Comparison of ENCODE assay signal across 33 cellular contexts in the genomic region with DNA sequence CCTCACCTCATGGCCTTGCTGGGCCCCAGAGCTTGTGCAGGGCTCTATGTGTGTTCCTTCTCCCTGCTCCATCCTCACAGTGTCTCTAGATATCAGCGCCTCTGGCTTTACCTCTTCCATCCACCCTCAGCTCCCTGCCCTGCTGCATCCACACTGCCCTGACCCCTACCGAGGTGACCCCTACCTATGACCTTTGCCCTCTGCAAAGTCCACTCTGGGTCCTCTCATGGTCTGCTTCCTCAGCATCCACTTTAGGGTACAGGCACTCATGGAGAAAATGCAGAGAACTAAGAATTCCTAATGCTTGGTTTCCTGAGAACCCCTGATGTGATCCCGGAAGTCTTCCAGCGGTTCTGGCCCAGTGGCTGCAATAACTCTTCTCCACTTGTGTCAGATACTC.
"Had no signal": no experiment of that assay in that cellular context is flagged by ENCODE, and none has a peak within 500 bp of the region (broad histone marks: within the 10 kb centered on the region; RNA-seq: fewer than 3 reads in every experiment).

No MANE protein-coding gene starts in this region.

- H3K27ac Mint-ChIP-seq: activated CD4-positive, alpha-beta memory T cell treated with anti-CD3 and anti-CD28 coated beads for 36 hours; activated CD4-positive, alpha-beta T cell treated with anti-CD3 and anti-CD28 coated beads for 36 hours; activated CD4-positive, alpha-beta T cell treated with anti-CD3 and anti-CD28 coated beads, Interleukin-2, amount 10 ng/mL, durations not matched to agents 7 days and 5 days; activated CD8-positive, alpha-beta memory T cell treated with anti-CD3 and anti-CD28 coated beads, Interleukin-2, amount 10 ng/mL, durations not matched to agents 7 days and 5 days; activated naive CD4-positive, alpha-beta T cell treated with anti-CD3 and anti-CD28 coated beads, Interleukin-2, amount 10 ng/mL, durations not matched to agents 7 days and 5 days; activated naive CD8-positive, alpha-beta T cell; activated naive CD8-positive, alpha-beta T cell treated with anti-CD3 and anti-CD28 coated beads, Interleukin-2, amount 50 U/mL, for 24 hours; T-helper 1 cell treated with Interleukin-12 subunit alpha and Interleukin-12 subunit beta and Interleukin-4 antibody, amounts not matched to agents 30 μg/mL and 1 μg/mL, for 36 hours; T-helper 2 cell treated with Interferon-gamma antibody and Interleukin-4, amounts not matched to agents 5 μg/mL and 100 μg/mL, for 36 hours; WTC11 had no signal

- H3K9me2 ChIP-seq: SK-N-SH had no signal

- DNase-seq: activated CD4-positive, alpha-beta memory T cell treated with anti-CD3 and anti-CD28 coated beads for 36 hours; activated CD4-positive, alpha-beta T cell treated with anti-CD3 and anti-CD28 coated beads for 36 hours; activated CD4-positive, alpha-beta T cell treated with anti-CD3 and anti-CD28 coated beads, Interleukin-2, amount 10 ng/mL, durations not matched to agents 7 days and 5 days; activated CD8-positive, alpha-beta memory T cell treated with anti-CD3 and anti-CD28 coated beads for 24 hours; activated CD8-positive, alpha-beta memory T cell treated with anti-CD3 and anti-CD28 coated beads, Interleukin-2, amount 10 ng/mL, durations not matched to agents 7 days and 5 days; activated CD8-positive, alpha-beta memory T cell treated with anti-CD3 and anti-CD28 coated beads, Interleukin-2, amount 50 U/mL, for 48 hours; activated effector memory CD4-positive, alpha-beta T cell treated with Interleukin-2 at 50 U/mL for 16 hours; activated naive CD4-positive, alpha-beta T cell treated with anti-CD3 and anti-CD28 coated beads, Interleukin-2, amount 10 ng/mL, durations not matched to agents 7 days and 5 days; activated naive CD8-positive, alpha-beta T cell treated with anti-CD3 and anti-CD28 coated beads, Interleukin-2, amount 50 U/mL, for 24 hours; activated T-cell treated with anti-CD3 and anti-CD28 coated beads, Interleukin-2, amount 50 U/mL, for 48 hours; anterior cingulate cortex; brain microvascular endothelial cell; Karpas-422; KBM-7; NCI-H1105; NCI-H1436; NCI-H1694; NCI-H1930; NCI-H2081 treated with DMSO at 0.1 percent for 48 hours; NCI-H345; NCI-H524 treated with DMSO at 0.1 percent for 48 hours; PC-3; Peyer's patch; RPMI8226; SHP77 treated with DMSO at 0.1 percent for 48 hours; SK-N-SH had no signal

- H3K4me1 Mint-ChIP-seq: activated CD4-positive, alpha-beta T cell treated with anti-CD3 and anti-CD28 coated beads for 36 hours; activated naive CD8-positive, alpha-beta T cell treated with anti-CD3 and anti-CD28 coated beads, Interleukin-2, amount 50 U/mL, for 24 hours; WTC11 had no signal

- H3K27me3 Mint-ChIP-seq: activated CD4-positive, alpha-beta memory T cell treated with anti-CD3 and anti-CD28 coated beads for 36 hours; activated CD4-positive, alpha-beta T cell treated with anti-CD3 and anti-CD28 coated beads for 36 hours; activated CD4-positive, alpha-beta T cell treated with anti-CD3 and anti-CD28 coated beads, Interleukin-2, amount 10 ng/mL, durations not matched to agents 7 days and 5 days; activated CD8-positive, alpha-beta memory T cell treated with anti-CD3 and anti-CD28 coated beads, Interleukin-2, amount 10 ng/mL, durations not matched to agents 7 days and 5 days; activated naive CD4-positive, alpha-beta T cell treated with anti-CD3 and anti-CD28 coated beads, Interleukin-2, amount 10 ng/mL, durations not matched to agents 7 days and 5 days; activated naive CD8-positive, alpha-beta T cell; activated naive CD8-positive, alpha-beta T cell treated with anti-CD3 and anti-CD28 coated beads, Interleukin-2, amount 50 U/mL, for 24 hours had no signal

- H3K27me3 ChIP-seq: brain microvascular endothelial cell, Peyer's patch had no signal

- H3K36me3 ChIP-seq: brain microvascular endothelial cell, Peyer's patch, SJSA1 had no signal

- H3K9me3 ChIP-seq: Peyer's patch, SJSA1, SK-N-SH had no signal

- H3K27ac ChIP-seq: brain microvascular endothelial cell, Peyer's patch, SJSA1 had no signal

- H3K36me3 Mint-ChIP-seq: activated CD8-positive, alpha-beta memory T cell treated with anti-CD3 and anti-CD28 coated beads, Interleukin-2, amount 10 ng/mL, durations not matched to agents 7 days and 5 days; activated naive CD4-positive, alpha-beta T cell treated with anti-CD3 and anti-CD28 coated beads, Interleukin-2, amount 10 ng/mL, durations not matched to agents 7 days and 5 days; WTC11 had no signal

- H3K4me2 ChIP-seq: SK-N-SH had no signal

- H3K4me3 Mint-ChIP-seq: activated CD4-positive, alpha-beta memory T cell treated with anti-CD3 and anti-CD28 coated beads for 36 hours; activated CD4-positive, alpha-beta T cell treated with anti-CD3 and anti-CD28 coated beads for 36 hours; activated CD4-positive, alpha-beta T cell treated with anti-CD3 and anti-CD28 coated beads, Interleukin-2, amount 10 ng/mL, durations not matched to agents 7 days and 5 days; activated CD8-positive, alpha-beta memory T cell treated with anti-CD3 and anti-CD28 coated beads, Interleukin-2, amount 10 ng/mL, durations not matched to agents 7 days and 5 days; activated naive CD4-positive, alpha-beta T cell treated with anti-CD3 and anti-CD28 coated beads, Interleukin-2, amount 10 ng/mL, durations not matched to agents 7 days and 5 days; activated naive CD8-positive, alpha-beta T cell; activated naive CD8-positive, alpha-beta T cell treated with anti-CD3 and anti-CD28 coated beads, Interleukin-2, amount 50 U/mL, for 24 hours; T-helper 1 cell treated with Interleukin-12 subunit alpha and Interleukin-12 subunit beta and Interleukin-4 antibody, amounts not matched to agents 30 μg/mL and 1 μg/mL, for 36 hours; T-helper 2 cell treated with Interferon-gamma antibody and Interleukin-4, amounts not matched to agents 5 μg/mL and 100 μg/mL, for 36 hours; WTC11 had no signal

- ATAC-seq: activated CD4-positive, alpha-beta T cell treated with anti-CD3 and anti-CD28 coated beads for 36 hours; activated CD4-positive, CD25-positive, alpha-beta regulatory T cell treated with anti-CD3 and anti-CD28 coated beads, Interleukin-2, amount 50 U/mL, for 24 hours; activated CD8-positive, alpha-beta memory T cell treated with anti-CD3 and anti-CD28 coated beads, Interleukin-2, amount 10 ng/mL, durations not matched to agents 7 days and 5 days; activated naive CD8-positive, alpha-beta T cell treated with anti-CD3 and anti-CD28 coated beads, Interleukin-2, amount 50 U/mL, for 24 hours; PC-3; WTC11 had no signal

- H3K4me3 ChIP-seq: Peyer's patch, SJSA1 had no signal

- FAIRE-seq: TTC549 had no signal

- H3K4me1 ChIP-seq: SJSA1 had no signal
